In genomic region chr2:1594281-1595171, GRCh38 we compare ENCODE assay signal across 12 cellular contexts.
DNase-seq lines count a peak whose midpoint lies in the region; ATAC-seq and TF ChIP-seq lines count a peak whose summit lies in the region.
"Had no signal": no experiment of that assay in that cellular context is flagged by ENCODE, and none has a peak within 500 bp of the region (broad histone marks: within the 10 kb centered on the region; RNA-seq: fewer than 3 reads in every experiment).

No MANE protein-coding gene starts in this region.

- peaks cover 21% of the 10 kb centered on the region for H3K27me3 Mint-ChIP-seq in progenitor cell of endocrine pancreas
- no peaks in the 10 kb centered on the region for H3K27me3 Mint-ChIP-seq in endothelial cell (ENCODE audit: unreplicated experiment)

- H3K27me3 ChIP-seq in right atrium auricular region (no peaks in the 10 kb centered on the region), skeletal muscle tissue (ENCODE audit: control insufficient read depth in 3 of 3, insufficient read depth in 3 of 3, low read length in 3 of 3) (peaks cover 7 to 46% (median 35%) of the 10 kb centered on the region in 3 donors)
- H3K27me3 ChIP-seq: uterus had no signal

- H3K27ac Mint-ChIP-seq in progenitor cell of endocrine pancreas (no peak overlapping the region), endothelial cell (ENCODE audit: unreplicated experiment) (no peak overlapping the region)
- H3K27ac Mint-ChIP-seq: activated naive CD8-positive, alpha-beta T cell treated with anti-CD3 and anti-CD28 coated beads, Interleukin-2, amount 50 U/mL, for 24 hours had no signal

- H3K36me3 Mint-ChIP-seq in progenitor cell of endocrine pancreas (ENCODE audit: insufficient read depth) (no peaks in the 10 kb centered on the region), endothelial cell (ENCODE audit: low read depth, unreplicated experiment) (no peaks in the 10 kb centered on the region)

- H3K4me1 Mint-ChIP-seq in progenitor cell of endocrine pancreas (ENCODE audit: low read depth) = no peaks in the 10 kb centered on the region
- peaks cover 9% of the 10 kb centered on the region for H3K4me1 Mint-ChIP-seq in endothelial cell (ENCODE audit: unreplicated experiment)

- H3K36me3 ChIP-seq in right atrium auricular region (no peaks in the 10 kb centered on the region), skeletal muscle tissue (ENCODE audit: control insufficient read depth in 3 of 3, insufficient read depth in 3 of 3, low read length in 3 of 3) (no peaks in the 10 kb centered on the region)
- H3K36me3 ChIP-seq: neutrophil, uterus had no signal

- H3K9ac ChIP-seq in skeletal muscle tissue (ENCODE audit: low read depth in 1 of 3, low read length in 3 of 3) = no peak overlapping the region

- H3K4me1 ChIP-seq in right atrium auricular region (peaks cover 0 to 32% of the 10 kb centered on the region in 2 donors), skeletal muscle tissue (ENCODE audit: control insufficient read depth in 3 of 3, insufficient read depth in 3 of 3, low read length in 3 of 3) (peaks cover 0 to 16% (median 12%) of the 10 kb centered on the region in 3 donors)
- H3K4me1 ChIP-seq: uterus had no signal

- H3K4me3 Mint-ChIP-seq in progenitor cell of endocrine pancreas (ENCODE audit: low read depth) (no peak overlapping the region), endothelial cell (ENCODE audit: unreplicated experiment) (no peak overlapping the region)
- H3K4me3 Mint-ChIP-seq: activated naive CD8-positive, alpha-beta T cell treated with anti-CD3 and anti-CD28 coated beads, Interleukin-2, amount 50 U/mL, for 24 hours had no signal

- peak; percentile 40 for DNase-seq in activated CD8-positive, alpha-beta memory T cell treated with anti-CD3 and anti-CD28 coated beads for 24 hours
- no peak for DNase-seq in activated CD8-positive, alpha-beta memory T cell treated with anti-CD3 and anti-CD28 coated beads, Interleukin-2, amount 50 U/mL, for 48 hours
- DNase-seq in RWPE1 (ENCODE audit: low spot score) (no peak), right atrium auricular region (ENCODE audit: low spot score) (no peak), progenitor cell of endocrine pancreas (ENCODE audit: low spot score, unreplicated experiment) (no peak), endothelial cell (ENCODE audit: low spot score) (no peak)
- DNase-seq: activated naive CD8-positive, alpha-beta T cell treated with anti-CD3 and anti-CD28 coated beads, Interleukin-2, amount 50 U/mL, for 24 hours; foreskin melanocyte had no signal

- no peak overlapping the region for H3K4me3 ChIP-seq in right atrium auricular region
- no peak overlapping the region for H3K4me3 ChIP-seq in skeletal muscle tissue (ENCODE audit: low read length in 3 of 3)
- H3K4me3 ChIP-seq: uterus had no signal

- H3K9me3 ChIP-seq in right atrium auricular region = no peaks in the 10 kb centered on the region
- no peaks in the 10 kb centered on the region for H3K9me3 ChIP-seq in skeletal muscle tissue (ENCODE audit: control insufficient read depth in 3 of 3, low read length in 3 of 3)
- H3K9me3 ChIP-seq: neutrophil, uterus had no signal

- CTCF ChIA-PET in RWPE1 (lab: Yijun Ruan, JAX) = interaction anchor here (0.6 to 1.8 kb wide), 3 partner anchors 15 to 157 kb away, joined by 3 to 8 read pairs (median 5); no protein-coding TSS in a partner anchor

- H3K27ac ChIP-seq in RWPE1 (peak overlapping the region; percentile 78), right atrium auricular region (peak overlapping the region; percentile 49 to 60), skeletal muscle tissue (ENCODE audit: low read depth, low read length) (peak overlapping the region; percentile 28)
- H3K27ac ChIP-seq: neutrophil, uterus had no signal

- TF ChIP-seq CTCF in RWPE1 (conservative IDR thresholded peaks at IDR 0.05; ENCODE audit: low read depth) (no peak), right atrium auricular region (IDR thresholded peaks at IDR 0.05) (no peak), progenitor cell of endocrine pancreas (IDR thresholded peaks at IDR 0.05; ENCODE audit: unreplicated experiment) (no peak), endothelial cell (IDR thresholded peaks at IDR 0.05; ENCODE audit: unreplicated experiment) (no peak)

- no peaks in the 10 kb centered on the region for H3K9me3 Mint-ChIP-seq in progenitor cell of endocrine pancreas (ENCODE audit: low read depth)
- no peaks in the 10 kb centered on the region for H3K9me3 Mint-ChIP-seq in endothelial cell (ENCODE audit: unreplicated experiment)
- H3K9me3 Mint-ChIP-seq: activated naive CD8-positive, alpha-beta T cell treated with anti-CD3 and anti-CD28 coated beads, Interleukin-2, amount 50 U/mL, for 24 hours had no signal

- POLR2A ChIA-PET in RWPE1 (lab: Yijun Ruan, JAX; ENCODE audit: low non-redundant PET) = no interaction called here

- ATAC-seq in GM21723 (IDR thresholded peaks at IDR 0.05; ENCODE audit: unreplicated experiment) = no peak
- ATAC-seq: activated naive CD8-positive, alpha-beta T cell treated with anti-CD3 and anti-CD28 coated beads, Interleukin-2, amount 50 U/mL, for 24 hours had no signal

Comparison
In these comparisons a context has a peak if more than half of its experiments do, and no peak if none do; other contexts are left out.
1. H3K27ac ChIP-seq: peak in every context shown above with its lines; median percentile 78 in RWPE1; 54 in right atrium auricular region; 28 in skeletal muscle tissue.